Comparison of ENCODE assay signal across 2 cellular contexts in the genomic region with DNA sequence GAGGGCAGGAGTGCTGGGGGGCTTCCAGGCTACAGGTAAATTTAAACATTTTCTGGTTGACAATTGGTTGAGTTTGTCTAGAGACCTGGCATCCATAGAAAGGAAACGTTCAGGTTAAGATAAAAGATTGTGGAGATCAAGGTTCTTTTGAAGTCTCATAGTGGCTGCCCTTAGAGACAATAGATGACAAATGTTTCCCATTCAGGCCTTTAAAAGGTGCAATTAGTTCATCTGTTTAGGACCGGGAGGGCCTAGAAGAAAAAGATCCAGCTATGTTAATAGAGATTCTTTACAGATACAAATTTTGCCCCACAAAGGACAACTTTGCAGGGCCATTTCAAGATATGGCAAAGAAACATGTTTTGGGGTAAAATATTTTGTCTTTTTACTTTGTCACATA. TPM values are rescaled to one million over a fixed set of nuclear protein-coding genes. Genes with fewer than 3 reads are reported as not detected.
"Had no signal": no experiment of that assay in that cellular context is flagged by ENCODE, and none has a peak within 500 bp of the region (broad histone marks: within the 10 kb centered on the region; RNA-seq: fewer than 3 reads in every experiment).

No MANE protein-coding gene starts in this region.

RNA-seq across cellular contexts. Expression of gene APOBEC3F, which starts 3.6 kb away (rescaled TPM):
- polyA plus RNA-seq: neural cell had no signal

RNA-seq across cellular contexts. Expression of gene APOBEC3D, which starts 16.1 kb away (rescaled TPM):
- polyA plus RNA-seq: neural cell had no signal

RNA-seq across cellular contexts. Expression of gene APOBEC3C, which starts 23.0 kb away (rescaled TPM):
- total RNA-seq: frontal cortex had no signal
- polyA plus RNA-seq: neural cell had no signal

RNA-seq across cellular contexts. Expression of gene APOBEC3G, which starts 40.0 kb away (rescaled TPM):
- polyA plus RNA-seq: neural cell had no signal

RNA-seq across cellular contexts. Expression of gene APOBEC3B, which starts 54.9 kb away (rescaled TPM):
- total RNA-seq: frontal cortex had no signal
- polyA plus RNA-seq: neural cell had no signal
